ENCODE assay signal across 13 cellular contexts in genomic region chr4:10831727-10832408, GRCh38.
"Had no signal": no experiment of that assay in that cellular context is flagged by ENCODE, and none has a peak within 500 bp of the region (broad histone marks: within the 10 kb centered on the region; RNA-seq: fewer than 3 reads in every experiment).

No MANE protein-coding gene starts in this region.

- H3K4me3 Mint-ChIP-seq: mesothelial cell of epicardium had no signal

- FAIRE-seq: small intestine had no signal

- H3K27me3 ChIP-seq: hepatocyte, tibial nerve, vagina had no signal

- H3K27ac ChIP-seq: epithelial cell of prostate, hepatocyte, tibial nerve, vagina had no signal

- H3K36me3 Mint-ChIP-seq: mesothelial cell of epicardium had no signal

- H3K4me1 ChIP-seq: tibial nerve, vagina had no signal

- H3K9me3 ChIP-seq: tibial nerve, vagina had no signal

- H3K79me2 ChIP-seq: hepatocyte had no signal

- H3K4me3 ChIP-seq: hepatocyte, tibial nerve, vagina had no signal

- H3K4me2 ChIP-seq: hepatocyte had no signal

- H3K27ac Mint-ChIP-seq: mesothelial cell of epicardium had no signal

- DNase-seq: activated CD4-positive, alpha-beta T cell treated with anti-CD3 and anti-CD28 coated beads for 48 hours; activated naive CD4-positive, alpha-beta T cell treated with Interleukin-2 at 50 U/mL for 16 hours; central memory CD4-positive, alpha-beta T cell; cortex of kidney; effector CD8-positive, alpha-beta T cell; kidney glomerular epithelial cell; posterior cingulate gyrus; small intestine had no signal

- H2AFZ ChIP-seq: hepatocyte had no signal

- H3K36me3 ChIP-seq: tibial nerve, vagina had no signal
